In the genomic region with DNA sequence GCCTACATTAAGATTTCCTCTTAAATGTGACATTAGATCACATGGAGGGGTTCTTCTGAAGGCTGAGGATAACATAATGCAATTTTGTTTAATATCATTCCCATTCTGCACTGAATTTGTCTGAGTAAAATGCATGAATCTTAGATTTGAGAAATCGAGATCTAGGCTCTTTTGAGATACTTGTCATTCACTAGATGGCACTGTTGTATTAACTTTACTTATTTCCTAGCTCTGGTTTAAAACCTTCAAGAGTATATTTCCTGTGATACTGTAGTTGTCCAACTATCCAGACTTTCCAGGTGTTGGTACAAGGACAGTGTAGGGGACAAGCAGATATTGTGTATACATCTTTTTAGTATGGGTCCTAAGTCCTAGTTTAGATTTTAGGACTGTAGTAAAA, we compare ENCODE assay signal across 8 cellular contexts.
DNase-seq lines count a peak whose midpoint lies in the region; ATAC-seq and TF ChIP-seq lines count a peak whose summit lies in the region.

No MANE protein-coding gene starts in this region.

- no peaks in the 10 kb centered on the region for H4K20me1 ChIP-seq in Loucy (ENCODE audit: insufficient read depth, low read length, poor library complexity, severe bottlenecking)

- ATAC-seq in heart right ventricle, result peak in 4 of 8 donors; percentile 47 to 53 (median 50)
- no peak for ATAC-seq in GM21723 (IDR thresholded peaks at IDR 0.05; ENCODE audit: unreplicated experiment)
- no peak for ATAC-seq in HG03159 (IDR thresholded peaks at IDR 0.05; ENCODE audit: unreplicated experiment)
- no peak for ATAC-seq in HG03280 (IDR thresholded peaks at IDR 0.05; ENCODE audit: unreplicated experiment)

- H3F3A ChIP-seq in Loucy (ENCODE audit: low read depth), result no peaks in the 10 kb centered on the region

- H3K27ac ChIP-seq in heart right ventricle, result no peak overlapping the region

- intact Hi-C loops in heart right ventricle (cut with DNase I), result loop anchor here in 1 of 10 donors (5.0 kb wide), 1 partner anchor 367 kb away; no protein-coding TSS in a partner anchor

- no peak overlapping the region for H3K9ac ChIP-seq in Loucy (ENCODE audit: low read depth, low read length, poor library complexity, severe bottlenecking)

- H3K79me2 ChIP-seq in Loucy (ENCODE audit: insufficient read depth, low read length), result no peaks in the 10 kb centered on the region

- WGBS in heart right ventricle, 2 donors, result 5 to 6% methylated on average over 1 of the region's 1 CpG

- TF ChIP-seq CTCF in GM12865 (IDR thresholded peaks at IDR 0.05; ENCODE audit: insufficient read depth, low read depth, low read length, missing control alignments) (peak; percentile 18), Loucy (conservative IDR thresholded peaks at IDR 0.05; ENCODE audit: low read length) (peak; percentile 70), heart right ventricle (IDR thresholded peaks at IDR 0.05) (peak in 7 of 9 donors; percentile 31 to 68 (median 61))

- H3K9me2 ChIP-seq in Loucy (replicated peaks; ENCODE audit: low read depth, low read length), result no peaks in the 10 kb centered on the region

- no peaks in the 10 kb centered on the region for H3K27me3 ChIP-seq in Loucy (ENCODE audit: insufficient read depth, low read length, poor library complexity, severe bottlenecking)
- H3K27me3 ChIP-seq in heart right ventricle, result no peaks in the 10 kb centered on the region

- no peaks in the 10 kb centered on the region for H3K36me3 ChIP-seq in Loucy (ENCODE audit: insufficient read depth, low read length)
- no peaks in the 10 kb centered on the region for H3K36me3 ChIP-seq in heart right ventricle

- H3K4me2 ChIP-seq in Loucy (ENCODE audit: low read depth, low read length, poor library complexity, severe bottlenecking), result no peak overlapping the region

- H2AFZ ChIP-seq in Loucy (ENCODE audit: low read length), result no peak overlapping the region

- H3K4me3 ChIP-seq in GM12865 (ENCODE audit: low read depth, low read length) (no peak overlapping the region), Loucy (ENCODE audit: low read length, poor library complexity, severe bottlenecking) (no peak overlapping the region), heart right ventricle (no peak overlapping the region)

- DNase-seq in GM12865 (ENCODE audit: low read depth) (peak; percentile 2), RPMI7951 (ENCODE audit: low read depth) (peak; percentile 20), heart right ventricle (no peak), ecto neural progenitor cell (ENCODE audit: low spot score) (no peak)

- no peaks in the 10 kb centered on the region for H3K9me3 ChIP-seq in Loucy (ENCODE audit: insufficient read depth, low read depth, low read length)
- no peaks in the 10 kb centered on the region for H3K9me3 ChIP-seq in heart right ventricle

- H3K4me1 ChIP-seq in Loucy (ENCODE audit: insufficient read depth, low read length, poor library complexity, severe bottlenecking), result no peaks in the 10 kb centered on the region
- no peaks in the 10 kb centered on the region for H3K4me1 ChIP-seq in heart right ventricle

Comparison
In these comparisons a context has a peak if more than half of its experiments do, and no peak if none do; other contexts are left out.
1. DNase-seq: peak in GM12865 (single experiment) and RPMI7951 (single experiment); none in heart right ventricle (0 of 2) and ecto neural progenitor cell (single experiment).
2. CTCF ChIP-seq: peak in every context shown above with its lines; median percentile 70 in Loucy; 61 in heart right ventricle; 18 in GM12865.